8 cellular contexts compared by ENCODE assay signal in genomic region chr17:79812206-79812968, GRCh38. TPM values are rescaled to one million over a fixed set of nuclear protein-coding genes. Genes with fewer than 3 reads are reported as not detected.
DNase-seq lines count a peak whose midpoint lies in the region; ATAC-seq and TF ChIP-seq lines count a peak whose summit lies in the region.

No MANE protein-coding gene starts in this region.

- H3K9ac ChIP-seq in mucosa of stomach (ENCODE audit: low read length) (peak overlapping the region; percentile 22), colonic mucosa (ENCODE audit: low read depth in 2 of 2, low read length in 2 of 2) (no peak overlapping the region)

- peaks cover 30% of the 10 kb centered on the region for H3K4me1 Mint-ChIP-seq in CD14-positive monocyte

- H3K9me3 ChIP-seq in mucosa of stomach (ENCODE audit: control insufficient read depth, low read length) (no peaks in the 10 kb centered on the region), colonic mucosa (no peaks in the 10 kb centered on the region)

- H3K27me3 ChIP-seq in HL-60 (ENCODE audit: insufficient read depth, poor library complexity, severe bottlenecking) (peaks cover 79% of the 10 kb centered on the region), mucosa of stomach (ENCODE audit: control insufficient read depth, insufficient read depth, low read length) (peaks cover 81% of the 10 kb centered on the region), colonic mucosa (peaks cover 83% of the 10 kb centered on the region)

- in situ Hi-C loops in astrocyte of the cerebellum (cut with HindIII; ENCODE audit: low sequenced_read_pairs) = no loop called here

- H3K4me3 Mint-ChIP-seq in CD14-positive monocyte = peak overlapping the region; percentile 37 to 85

- ATAC-seq in HG03354 (IDR thresholded peaks at IDR 0.05; ENCODE audit: poor library complexity, severe bottlenecking, unreplicated experiment) (no peak), GM21786 (IDR thresholded peaks at IDR 0.05; ENCODE audit: unreplicated experiment) (no peak)

- intact Hi-C loops in CD14-positive monocyte (cut with micrococcal nuclease) = no loop called here
- intact Hi-C loops in colonic mucosa (cut with DNase I) = no loop called here

- no peaks in the 10 kb centered on the region for H3K36me3 ChIP-seq in mucosa of stomach (ENCODE audit: control insufficient read depth, insufficient read depth, low read length)
- H3K36me3 ChIP-seq in colonic mucosa = no peaks in the 10 kb centered on the region

- H3K4me3 ChIP-seq in HL-60 (replicated peaks; ENCODE audit: insufficient read depth, low read length) (peak overlapping the region; percentile 23), astrocyte of the cerebellum (ENCODE audit: low read depth, low read length) (peak overlapping the region; percentile 30), mucosa of stomach (ENCODE audit: low read length) (no peak overlapping the region), colonic mucosa (no peak overlapping the region)

- TF ChIP-seq CTCF in CD14-positive monocyte (IDR thresholded peaks at IDR 0.05) = no peak
- TF ChIP-seq CTCF in HL-60 (IDR thresholded peaks at IDR 0.05; ENCODE audit: insufficient read depth, low read length) = no peak
- no peak for TF ChIP-seq CTCF in astrocyte of the cerebellum (IDR thresholded peaks at IDR 0.05; ENCODE audit: low read depth, low read length, missing control alignments)
- no peak for TF ChIP-seq CTCF in colonic mucosa (IDR thresholded peaks at IDR 0.05)

- H3K27ac ChIP-seq in HL-60 (replicated peaks) (no peak overlapping the region), colonic mucosa (no peak overlapping the region)

- H3K4me1 ChIP-seq in mucosa of stomach (ENCODE audit: control insufficient read depth, insufficient read depth, low read length) (peaks cover 47% of the 10 kb centered on the region), colonic mucosa (peaks cover 34% of the 10 kb centered on the region)

- H3K27ac Mint-ChIP-seq in CD14-positive monocyte = peak overlapping the region in 1 of 7 donors; percentile 61

- no peak for DNase-seq in CD14-positive monocyte (ENCODE audit: low spot score)
- DNase-seq in HL-60 (ENCODE audit: low read depth in 1 of 2, low spot score in 1 of 2) = no peak
- DNase-seq in astrocyte of the cerebellum (ENCODE audit: low read depth) = no peak
- no peak for DNase-seq in kidney glomerular epithelial cell (lab: John Stamatoyannopoulos, UW)
- no peak for DNase-seq in colonic mucosa

- H3K36me3 Mint-ChIP-seq in CD14-positive monocyte = peaks cover 6 to 22% of the 10 kb centered on the region in 2 donors

- H3K9me3 Mint-ChIP-seq in CD14-positive monocyte = peaks cover 0 to 43% (median 28%) of the 10 kb centered on the region in 7 donors

- H3K27me3 Mint-ChIP-seq in CD14-positive monocyte (ENCODE audit: low read depth in 3 of 3) = peaks cover 70 to 92% (median 79%) of the 10 kb centered on the region in 3 donors

RNA-seq across cellular contexts. Expression of gene CBX8, which starts 15.5 kb away (rescaled TPM):
- 1 to 10 TPM; 2.5 TPM for polyA plus RNA-seq in CD14-positive monocyte
- 1 to 10 TPM; 5.0 to 8.1 TPM for total RNA-seq in colonic mucosa

RNA-seq across cellular contexts. Expression of gene CBX4, which starts 26.9 kb away (rescaled TPM):
- 1 to 10 TPM; 1.4 to 3.6 TPM for polyA plus RNA-seq in CD14-positive monocyte
- total RNA-seq in colonic mucosa = 10 to 100 TPM; 10.6 to 18.1 TPM

RNA-seq across cellular contexts. Expression of gene CBX2, which starts 34.4 kb away (rescaled TPM):
- polyA plus RNA-seq in CD14-positive monocyte = under 1 TPM in 1 of 2 donors, not detected in 1; 0.09 TPM
- total RNA-seq in colonic mucosa = 1 to 10 TPM; 2.1 to 4.0 TPM

Comparison
In these comparisons a context has a peak if more than half of its experiments do, and no peak if none do; other contexts are left out.
1. H3K4me3 ChIP-seq: peak in HL-60 (single experiment) and astrocyte of the cerebellum (single experiment); none in mucosa of stomach (single experiment) and colonic mucosa (single experiment).